ENCODE assay signal across 11 cellular contexts in the genomic region with DNA sequence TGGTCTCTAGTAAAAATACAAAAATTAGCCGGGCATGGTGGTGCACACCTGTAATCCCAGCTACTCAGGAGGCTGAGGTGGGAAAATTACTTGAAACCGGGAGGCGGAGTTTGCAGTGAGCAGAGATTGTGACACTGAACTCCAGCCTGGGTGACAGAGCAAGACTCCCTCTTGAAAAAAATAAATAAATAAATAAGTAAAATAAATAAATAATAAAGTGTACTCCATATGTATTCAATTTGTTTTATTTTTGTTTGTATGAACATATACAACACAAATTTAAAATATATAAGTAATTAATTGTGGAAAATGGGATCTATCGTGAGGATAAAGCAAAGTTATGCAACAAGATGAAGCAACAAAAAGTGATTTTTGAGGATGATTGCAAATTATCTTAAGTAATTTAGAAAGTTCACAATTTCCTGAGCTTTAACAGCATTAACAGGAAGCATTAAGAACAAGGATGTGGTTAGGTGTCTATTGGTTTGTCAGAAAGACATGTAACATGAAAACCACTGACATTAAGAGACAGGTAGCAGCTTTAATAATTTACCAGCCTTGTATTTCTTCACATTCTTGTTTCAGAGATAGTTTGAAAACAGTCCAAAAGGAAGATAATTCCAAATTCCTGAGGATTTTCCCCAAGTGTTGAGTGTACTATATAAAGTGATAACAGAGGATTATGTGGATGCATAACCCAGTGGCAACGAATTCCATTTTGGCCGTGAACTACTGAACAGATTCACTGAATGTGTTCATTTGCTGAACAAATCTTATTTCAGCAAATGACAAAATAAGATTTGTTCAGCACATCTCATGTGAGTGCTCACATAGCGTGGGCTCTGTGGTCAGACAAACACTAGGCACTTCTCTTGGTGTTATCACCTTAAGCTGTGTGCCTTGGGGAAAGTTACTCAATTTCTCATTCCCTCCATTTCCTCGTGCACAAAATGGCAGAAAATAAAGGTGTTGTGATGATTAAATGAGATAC.
DNase-seq lines count a peak whose midpoint lies in the region; ATAC-seq, FAIRE-seq and TF ChIP-seq lines count a peak whose summit lies in the region.
"Had no signal": no experiment of that assay in that cellular context is flagged by ENCODE, and none has a peak within 500 bp of the region (broad histone marks: within the 10 kb centered on the region; RNA-seq: fewer than 3 reads in every experiment).

No MANE protein-coding gene starts in this region.

- H3K9me3 ChIP-seq in CD4-positive, alpha-beta T cell (ENCODE audit: control insufficient read depth, low read length) = peaks cover 59% of the 10 kb centered on the region
- H3K9me3 ChIP-seq in ovary = no peaks in the 10 kb centered on the region

- peak; percentile 92 for ATAC-seq in CD4-positive, alpha-beta T cell (ENCODE audit: poor library complexity)
- peak; percentile 74 for ATAC-seq in GM19452 (IDR thresholded peaks at IDR 0.05; ENCODE audit: unreplicated experiment)
- peak; percentile 97 for ATAC-seq in effector memory CD8-positive, alpha-beta T cell (replicated peaks)
- ATAC-seq: PC-3, right cardiac atrium had no signal

- CTCF ChIA-PET in CD4-positive, alpha-beta T cell (lab: Charles Lee) = interaction anchor here (0.7 to 0.9 kb wide), 2 partner anchors 79 to 170 kb away, joined by 3 read pairs; no protein-coding TSS in a partner anchor

- TF ChIP-seq CTCF in CD4-positive, alpha-beta T cell (IDR thresholded peaks at IDR 0.05) = no peak
- TF ChIP-seq CTCF in NB4 (IDR thresholded peaks at IDR 0.05; ENCODE audit: low read depth, low read length) = no peak
- TF ChIP-seq CTCF in ovary (IDR thresholded peaks at IDR 0.05) = no peak

- H3K4me3 Mint-ChIP-seq in CD4-positive, alpha-beta T cell = peak overlapping the region; percentile 60
- peak overlapping the region; percentile 41 to 65 for H3K4me3 Mint-ChIP-seq in effector memory CD8-positive, alpha-beta T cell

- WGBS in ovary, 3 donors = 60 to 66% (median 61%) methylated on average over 8 of the region's 8 CpGs

- no peak for FAIRE-seq in GM12891 (lab: Jason Lieb, UNC)

- H3K36me3 Mint-ChIP-seq in CD4-positive, alpha-beta T cell (ENCODE audit: low read depth) = peaks cover 76% of the 10 kb centered on the region
- peaks cover 24% of the 10 kb centered on the region for H3K36me3 Mint-ChIP-seq in effector memory CD8-positive, alpha-beta T cell (ENCODE audit: insufficient read depth)

- no peaks in the 10 kb centered on the region for H3K36me3 ChIP-seq in ovary

- no peak overlapping the region for H3K4me3 ChIP-seq in NB4 (ENCODE audit: low read depth, low read length)
- H3K4me3 ChIP-seq in ovary = no peak overlapping the region

- no peaks in the 10 kb centered on the region for H3K4me1 ChIP-seq in ovary (ENCODE audit: insufficient read depth)

- no peak for TF ChIP-seq EP300 in ovary (IDR thresholded peaks at IDR 0.05)

- H3K27me3 Mint-ChIP-seq in CD4-positive, alpha-beta T cell = no peaks in the 10 kb centered on the region
- no peaks in the 10 kb centered on the region for H3K27me3 Mint-ChIP-seq in effector memory CD8-positive, alpha-beta T cell

- H3K27ac ChIP-seq in CD4-positive, alpha-beta T cell (ENCODE audit: low read depth, low read length) = peak overlapping the region; percentile 55
- no peak overlapping the region for H3K27ac ChIP-seq in ovary

- H3K27me3 ChIP-seq in CD4-positive, alpha-beta T cell (ENCODE audit: control insufficient read depth, insufficient read depth, low read length) = no peaks in the 10 kb centered on the region
- H3K27me3 ChIP-seq in ovary = no peaks in the 10 kb centered on the region

- no peak for TF ChIP-seq POLR2A in NB4 (IDR thresholded peaks at IDR 0.05; ENCODE audit: extremely low read depth, insufficient read length)
- no peak for TF ChIP-seq POLR2A in GM12891 (IDR thresholded peaks at IDR 0.05; ENCODE audit: low read depth, low read length)
- TF ChIP-seq POLR2A in ovary (IDR thresholded peaks at IDR 0.05) = no peak

- peaks cover 63% of the 10 kb centered on the region for H3K4me1 Mint-ChIP-seq in CD4-positive, alpha-beta T cell (ENCODE audit: low read depth)
- peaks cover 24 to 53% of the 10 kb centered on the region in 2 donors for H3K4me1 Mint-ChIP-seq in effector memory CD8-positive, alpha-beta T cell (ENCODE audit: low read depth in 2 of 2)

- peak overlapping the region; percentile 89 for H3K27ac Mint-ChIP-seq in CD4-positive, alpha-beta T cell
- H3K27ac Mint-ChIP-seq in effector memory CD8-positive, alpha-beta T cell = peak overlapping the region; percentile 63 to 69

- no peak for DNase-seq in CD4-positive, alpha-beta T cell
- DNase-seq in NB4 (ENCODE audit: low read depth) (peak; percentile 56), GM12891 (ENCODE audit: insufficient read length, low spot score) (no peak), dermis blood vessel endothelial cell (no peak), ovary (no peak), hepatic stellate cell (ENCODE audit: low spot score) (no peak)
- peak in 1 of 3 experiments; percentile 14 for DNase-seq in effector memory CD8-positive, alpha-beta T cell
- DNase-seq: DMS53, PC-3, right cardiac atrium had no signal

- peaks cover 19% of the 10 kb centered on the region for H3K9me3 Mint-ChIP-seq in CD4-positive, alpha-beta T cell
- peaks cover 0 to 4% of the 10 kb centered on the region in 2 donors for H3K9me3 Mint-ChIP-seq in effector memory CD8-positive, alpha-beta T cell

- intact Hi-C loops in CD4-positive, alpha-beta T cell (cut with DNase I, micrococcal nuclease) = loop anchor here in 1 of 2 experiments (5.0 to 10.0 kb wide), 2 partner anchors 37 to 236 kb away; a partner anchor contains a TSS
- intact Hi-C loops in ovary (cut with DNase I) = no loop called here

- POLR2A ChIA-PET in CD4-positive, alpha-beta T cell (lab: Charles Lee) = interaction anchor here (0.6 to 3.0 kb wide), 22 partner anchors 12 to 237 kb away, joined by 3 to 47 read pairs (median 5); a partner anchor contains a TSS

TF ChIP-seq in GM12891, 5 proteins besides CTCF, POLR2A, EP300 and RAD21:
- no peak for TF ChIP-seq TAF1 (IDR thresholded peaks at IDR 0.05; ENCODE audit: low read depth, low read length)
- TF ChIP-seq POLR2AphosphoS5 (IDR thresholded peaks at IDR 0.05; ENCODE audit: low read depth, low read length) = no peak
- no peak for TF ChIP-seq SPI1 (IDR thresholded peaks at IDR 0.05; ENCODE audit: low read depth, low read length)
- TF ChIP-seq PAX5 (IDR thresholded peaks at IDR 0.05; ENCODE audit: insufficient read depth, low read length, severe bottlenecking) = no peak
- no peak for TF ChIP-seq POU2F2 (IDR thresholded peaks at IDR 0.05; ENCODE audit: low read depth, low read length)
